ENCODE assay signal across 25 cellular contexts in the genomic region with DNA sequence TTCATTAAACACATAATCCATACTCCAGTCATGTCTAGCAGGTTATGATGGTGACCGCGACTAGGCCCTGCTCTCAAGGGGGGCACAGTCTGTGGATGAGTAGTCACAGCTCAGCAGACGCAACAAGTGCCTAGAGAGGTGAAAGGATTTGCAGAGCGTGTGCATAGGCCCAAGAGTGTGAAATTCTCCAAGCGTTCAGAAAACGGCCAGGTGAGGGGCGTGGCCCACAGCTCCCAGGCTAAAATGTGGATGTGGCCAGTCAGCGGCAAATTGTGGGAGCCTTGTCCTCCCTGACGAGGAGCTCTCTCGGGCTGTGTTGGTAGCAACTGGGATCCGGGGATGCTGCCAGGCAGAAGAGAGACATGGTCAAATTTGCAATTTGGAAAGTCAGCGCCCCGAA.
"Had no signal": no experiment of that assay in that cellular context is flagged by ENCODE, and none has a peak within 500 bp of the region (broad histone marks: within the 10 kb centered on the region; RNA-seq: fewer than 3 reads in every experiment).

No MANE protein-coding gene starts in this region.

- DNase-seq: activated CD4-positive, alpha-beta memory T cell treated with anti-CD3 and anti-CD28 coated beads for 36 hours; activated CD4-positive, alpha-beta T cell treated with anti-CD3 and anti-CD28 coated beads, Interleukin-2, amount 10 ng/mL, durations not matched to agents 7 days and 5 days; activated CD4-positive, CD25-positive, alpha-beta regulatory T cell; activated CD8-positive, alpha-beta memory T cell treated with anti-CD3 and anti-CD28 coated beads for 24 hours; activated gamma-delta T cell; activated naive CD4-positive, alpha-beta T cell treated with anti-CD3 and anti-CD28 coated beads for 36 hours; activated T-cell treated with anti-CD3 and anti-CD28 coated beads, Interleukin-2, amount 50 U/mL, for 4 hours; amygdala; Karpas-422; MM.1S; NCI-H1105; NCI-H1436; NCI-H1694 treated with DMSO at 0.1 percent for 48 hours; NCI-H2029 treated with DMSO at 0.1 percent for 48 hours; NCI-H345; NCI-H510A; NCI-H69; NK-92 treated with Interleukin-12 subunit alpha and Interleukin-12 subunit beta, amount 100 ng/mL, for 24 hours; SIG-M5; T-helper 17 cell had no signal

- H3K4me3 Mint-ChIP-seq: activated CD4-positive, alpha-beta memory T cell treated with anti-CD3 and anti-CD28 coated beads for 36 hours; activated CD4-positive, alpha-beta T cell treated with anti-CD3 and anti-CD28 coated beads, Interleukin-2, amount 10 ng/mL, durations not matched to agents 7 days and 5 days; activated naive CD4-positive, alpha-beta T cell treated with anti-CD3 and anti-CD28 coated beads for 36 hours; activated naive CD8-positive, alpha-beta T cell; activated T-cell treated with anti-CD3 and anti-CD28 coated beads, Interleukin-2, amount 50 U/mL, for 4 hours; activated T-helper 17 cell treated with anti-CD3 and anti-CD28 coated beads, Interleukin-2, amount 50 U/mL, for 72 hours; brain; T-helper 17 cell had no signal

- H3K27ac ChIP-seq: cardiac muscle cell, VCaP had no signal

- H3K9me3 Mint-ChIP-seq: activated CD4-positive, alpha-beta memory T cell treated with anti-CD3 and anti-CD28 coated beads for 36 hours; activated CD4-positive, alpha-beta T cell treated with anti-CD3 and anti-CD28 coated beads, Interleukin-2, amount 10 ng/mL, durations not matched to agents 7 days and 5 days; activated naive CD4-positive, alpha-beta T cell treated with anti-CD3 and anti-CD28 coated beads for 36 hours; activated T-cell treated with anti-CD3 and anti-CD28 coated beads, Interleukin-2, amount 50 U/mL, for 4 hours; activated T-helper 17 cell treated with anti-CD3 and anti-CD28 coated beads, Interleukin-2, amount 50 U/mL, for 72 hours had no signal

- H3K4me3 ChIP-seq: cardiac muscle cell had no signal

- H3K27me3 ChIP-seq: cardiac muscle cell had no signal

- ATAC-seq: activated T-cell treated with anti-CD3 and anti-CD28 coated beads, Interleukin-2, amount 50 U/mL, for 4 hours; activated T-helper 17 cell treated with anti-CD3 and anti-CD28 coated beads, Interleukin-2, amount 50 U/mL, for 72 hours; T-helper 17 cell had no signal

- H3K4me1 Mint-ChIP-seq: activated CD4-positive, alpha-beta T cell treated with anti-CD3 and anti-CD28 coated beads, Interleukin-2, amount 10 ng/mL, durations not matched to agents 7 days and 5 days; activated T-helper 17 cell treated with anti-CD3 and anti-CD28 coated beads, Interleukin-2, amount 50 U/mL, for 72 hours had no signal

- H3K36me3 ChIP-seq: cardiac muscle cell had no signal

- H3K36me3 Mint-ChIP-seq: activated CD4-positive, alpha-beta memory T cell treated with anti-CD3 and anti-CD28 coated beads for 36 hours; activated naive CD8-positive, alpha-beta T cell; brain had no signal

- H3K27ac Mint-ChIP-seq: activated CD4-positive, alpha-beta memory T cell treated with anti-CD3 and anti-CD28 coated beads for 36 hours; activated CD4-positive, alpha-beta T cell treated with anti-CD3 and anti-CD28 coated beads, Interleukin-2, amount 10 ng/mL, durations not matched to agents 7 days and 5 days; activated naive CD4-positive, alpha-beta T cell treated with anti-CD3 and anti-CD28 coated beads for 36 hours; activated naive CD8-positive, alpha-beta T cell; activated T-helper 17 cell treated with anti-CD3 and anti-CD28 coated beads, Interleukin-2, amount 50 U/mL, for 72 hours; T-helper 17 cell had no signal
